ENCODE assay signal across 11 cellular contexts in genomic region chr14:37591311-37591940, GRCh38. TPM values are rescaled to one million over a fixed set of nuclear protein-coding genes. Genes with fewer than 3 reads are reported as not detected.
DNase-seq lines count a peak whose midpoint lies in the region; TF ChIP-seq lines count a peak whose summit lies in the region.
"Had no signal": no experiment of that assay in that cellular context is flagged by ENCODE, and none has a peak within 500 bp of the region (broad histone marks: within the 10 kb centered on the region; RNA-seq: fewer than 3 reads in every experiment).

No MANE protein-coding gene starts in this region.

- H3K4me3 ChIP-seq in endodermal cell (ENCODE audit: low read length) (peak overlapping the region; percentile 75), ovary (peak overlapping the region; percentile 20)
- H3K4me3 ChIP-seq: heart right ventricle had no signal

- peak; percentile 20 for DNase-seq in GM13977 (ENCODE audit: low spot score)
- peak; percentile 71 for DNase-seq in NCI-H2029 (lab: John Stamatoyannopoulos, UW)
- peak; percentile 93 for DNase-seq in endodermal cell
- no peak for DNase-seq in ovary
- no peak for DNase-seq in EL
- no peak for DNase-seq in Kasumi-1 (lab: John Stamatoyannopoulos, UW)
- no peak for DNase-seq in GOT3 (lab: John Stamatoyannopoulos, UW)
- DNase-seq in activated CD8-positive, alpha-beta memory T cell treated with anti-CD3 and anti-CD28 coated beads, Interleukin-2, amount 50 U/mL, for 48 hours, result no peak

- H3K36me3 ChIP-seq in endodermal cell (ENCODE audit: control insufficient read depth, insufficient read depth, low read length) (no peaks in the 10 kb centered on the region), ovary (no peaks in the 10 kb centered on the region)
- H3K36me3 ChIP-seq: heart right ventricle had no signal

- 12 to 20% methylated on average over 21 to 45 of the region's 45 CpGs for WGBS in endodermal cell (ENCODE audit: insufficient coverage in 1 of 2, insufficient read length in 1 of 2), 2 experiments
- WGBS in ovary, 3 donors, result 4 to 5% (median 4%) methylated on average over 40 to 45 of the region's 45 CpGs

- no peaks in the 10 kb centered on the region for H3K9me3 ChIP-seq in endodermal cell (ENCODE audit: control insufficient read depth, low read length)
- peaks cover 0 to 3% of the 10 kb centered on the region in 2 donors for H3K9me3 ChIP-seq in ovary
- H3K9me3 ChIP-seq: heart right ventricle had no signal

- H3K36me3 Mint-ChIP-seq in endodermal cell (ENCODE audit: low read depth), result peaks cover 19% of the 10 kb centered on the region

- H3K4me1 ChIP-seq in endodermal cell (ENCODE audit: control insufficient read depth, insufficient read depth, low read length) (peaks cover 3% of the 10 kb centered on the region), ovary (ENCODE audit: insufficient read depth) (peaks cover 9% of the 10 kb centered on the region)

- H3K9ac ChIP-seq in endodermal cell (ENCODE audit: extremely low read depth, low read length, poor library complexity, severe bottlenecking), result no peak overlapping the region
- H3K9ac ChIP-seq: KMS-11 had no signal

- H3K27ac ChIP-seq in endodermal cell (ENCODE audit: low read depth, low read length), result no peak overlapping the region
- no peak overlapping the region for H3K27ac ChIP-seq in ovary
- H3K27ac ChIP-seq: heart right ventricle, KMS-11 had no signal

- H3K4me1 Mint-ChIP-seq in endodermal cell, result peaks cover 46% of the 10 kb centered on the region

- H3K27ac Mint-ChIP-seq in endodermal cell, result peak overlapping the region; percentile 22

- in situ Hi-C loops in GM13977 (cut with MboI; ENCODE audit: low pct_unique_long_range_greater_than_20kb, low sequenced_read_pairs, unreplicated experiment), result loop anchor here (25.0 kb wide), 2 partner anchors 929 to 1079 kb away; partner anchors contain the start of genes NKX2-1 and PAX9

- H3K4me3 Mint-ChIP-seq in endodermal cell, result peak overlapping the region; percentile 69

- intact Hi-C loops in ovary (cut with DNase I), result no loop called here

- H3K9me3 Mint-ChIP-seq in endodermal cell, result no peaks in the 10 kb centered on the region

- TF ChIP-seq EP300 in ovary (IDR thresholded peaks at IDR 0.05), result no peak

- no peak for TF ChIP-seq CTCF in GM13977 (IDR thresholded peaks at IDR 0.05; ENCODE audit: extremely low read depth, insufficient read depth, missing control alignments)
- peak; percentile 80 for TF ChIP-seq CTCF in endodermal cell (conservative IDR thresholded peaks at IDR 0.05)
- TF ChIP-seq CTCF in ovary (IDR thresholded peaks at IDR 0.05), result no peak

- H3K27me3 ChIP-seq in endodermal cell (ENCODE audit: control insufficient read depth, insufficient read depth, low read length, poor library complexity, severe bottlenecking) (peaks cover 78% of the 10 kb centered on the region), ovary (peaks cover 5% of the 10 kb centered on the region)

- no peak for TF ChIP-seq POLR2A in ovary (IDR thresholded peaks at IDR 0.05)

- peaks cover 68% of the 10 kb centered on the region for H3K27me3 Mint-ChIP-seq in endodermal cell (ENCODE audit: insufficient read depth)

RNA-seq across cellular contexts. Expression of gene FOXA1, which starts 3.6 kb away (rescaled TPM):
- total RNA-seq in endodermal cell (10 to 100 TPM; 41.2 to 51.4 TPM), ovary (1 to 10 TPM in 1 of 7 donors, under 1 TPM in 2, not detected in 4; 0.12 to 2.9 (median 0.31) TPM)
- 4.0 TPM for polyA plus RNA-seq in endodermal cell (2013, experiment 1 of 2)
- polyA plus RNA-seq in endodermal cell (2013, experiment 2 of 2), result 3.4 TPM
- polyA plus RNA-seq in ovary, result not detected
- total RNA-seq: heart right ventricle; T-helper 2 cell treated with Interferon-gamma antibody and Interleukin-4, amounts not matched to agents 100 ng/mL and 5 ng/mL, for 36 hours had no signal
- polyA plus RNA-seq: heart right ventricle had no signal

RNA-seq across cellular contexts. Expression of gene TTC6, which starts 4.0 kb away (rescaled TPM):
- 10 to 100 TPM in 1 of 2 donors, 1 to 10 TPM in 1; 8.1 to 11.0 TPM for total RNA-seq in endodermal cell
- polyA plus RNA-seq in endodermal cell (2013, experiment 1 of 2), result 0.50 TPM
- polyA plus RNA-seq in endodermal cell (2013, experiment 2 of 2), result 0.54 TPM
- total RNA-seq in ovary, result under 1 TPM in 3 of 7 donors, not detected in 4; 0.05 to 0.92 (median 0.58) TPM
- not detected for polyA plus RNA-seq in ovary
- total RNA-seq: heart right ventricle; T-helper 2 cell treated with Interferon-gamma antibody and Interleukin-4, amounts not matched to agents 100 ng/mL and 5 ng/mL, for 36 hours had no signal
- polyA plus RNA-seq: heart right ventricle had no signal

Comparison
In these comparisons a context has a peak if more than half of its experiments do, and no peak if none do; other contexts are left out.
1. DNase-seq: peak in GM13977 (single experiment), NCI-H2029 (single experiment) and endodermal cell (single experiment); none in ovary (0 of 5), EL (single experiment), Kasumi-1 (0 of 2), GOT3 (single experiment) and activated CD8-positive, alpha-beta memory T cell treated with anti-CD3 and anti-CD28 coated beads, Interleukin-2, amount 50 U/mL, for 48 hours (single experiment).
2. RNA of gene FOXA1, which starts 3.6 kb away (total RNA-seq): 41.2 to 51.4 TPM in endodermal cell; 0.12 to 2.9 TPM in ovary; every median in the first group is over 10 times any median in the second.
3. RNA of gene TTC6, which starts 4.0 kb away (total RNA-seq): 8.1 to 11.0 TPM in endodermal cell; 0.05 to 0.92 TPM in ovary; every median in the first group is over 4 times any median in the second.